ENCODE assay signal across 17 cellular contexts in the genomic region with DNA sequence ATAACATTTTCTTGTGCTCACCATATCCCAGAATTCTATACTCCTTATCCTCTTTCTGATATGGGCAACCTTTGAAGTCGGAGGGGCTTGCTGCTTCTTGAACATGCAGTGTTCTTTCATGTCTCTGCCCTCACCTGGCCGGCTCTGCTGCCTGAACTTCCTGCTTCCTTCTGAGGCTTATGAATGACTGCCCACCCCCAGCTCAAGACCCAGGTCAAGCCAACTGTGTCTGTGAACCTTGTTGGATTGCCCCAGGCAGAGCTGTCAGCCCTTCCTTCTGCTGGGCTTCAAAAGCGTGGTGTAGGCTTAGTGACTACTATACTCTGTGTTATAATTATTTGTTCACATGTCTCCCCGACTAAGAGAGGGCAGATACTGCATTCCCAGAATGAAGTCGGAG.
DNase-seq lines count a peak whose midpoint lies in the region; ATAC-seq and TF ChIP-seq lines count a peak whose summit lies in the region.
"Had no signal": no experiment of that assay in that cellular context is flagged by ENCODE, and none has a peak within 500 bp of the region (broad histone marks: within the 10 kb centered on the region; RNA-seq: fewer than 3 reads in every experiment).

No MANE protein-coding gene starts in this region.

- no peaks in the 10 kb centered on the region for H3K79me1 ChIP-seq in neuronal stem cell (ENCODE audit: low read depth, low read length)

- H3K4me1 Mint-ChIP-seq in GM23338 (no peaks in the 10 kb centered on the region), mesothelial cell of epicardium (peaks cover 13% of the 10 kb centered on the region), type B pancreatic cell (ENCODE audit: unreplicated experiment) (peaks cover 4% of the 10 kb centered on the region)
- H3K4me1 Mint-ChIP-seq: B cell had no signal

- H4K20me1 ChIP-seq in GM23338 (replicated peaks; ENCODE audit: insufficient read depth) (no peaks in the 10 kb centered on the region), osteoblast (ENCODE audit: insufficient read depth, low read length) (no peaks in the 10 kb centered on the region)
- H4K20me1 ChIP-seq: BLaER1 treated with 17β-estradiol and CSF1 and Interleukin-3, amounts not matched to agents 10 nM and 100 nM had no signal

- intact Hi-C loops in esophagus muscularis mucosa (cut with DNase I), result no loop called here

- H3K27ac ChIP-seq in GM23338 (ENCODE audit: low read depth) (no peak overlapping the region), esophagus muscularis mucosa (replicated peaks in 1 of 4) (no peak overlapping the region), neuronal stem cell (replicated peaks; ENCODE audit: low read length) (no peak overlapping the region), osteoblast (ENCODE audit: low read depth, low read length) (no peak overlapping the region)
- H3K27ac ChIP-seq: BLaER1 treated with 17β-estradiol and CSF1 and Interleukin-3, amounts not matched to agents 10 nM and 100 nM had no signal

- no peaks in the 10 kb centered on the region for H3K27me3 ChIP-seq in GM23338 (ENCODE audit: insufficient read depth)
- no peaks in the 10 kb centered on the region for H3K27me3 ChIP-seq in esophagus muscularis mucosa
- H3K27me3 ChIP-seq in neuronal stem cell (ENCODE audit: control insufficient read depth in 3 of 3, insufficient read depth in 3 of 3, low read depth in 1 of 3, low read length in 3 of 3), result no peaks in the 10 kb centered on the region
- no peaks in the 10 kb centered on the region for H3K27me3 ChIP-seq in osteoblast (ENCODE audit: insufficient read depth, low read length)
- H3K27me3 ChIP-seq: BLaER1 treated with 17β-estradiol and CSF1 and Interleukin-3, amounts not matched to agents 10 nM and 100 nM had no signal

- H3K27me3 Mint-ChIP-seq in GM23338 (ENCODE audit: insufficient read depth, low read depth, poor library complexity) (peaks cover 1% of the 10 kb centered on the region), mesothelial cell of epicardium (ENCODE audit: low read depth) (no peaks in the 10 kb centered on the region), type B pancreatic cell (peaks cover 11% of the 10 kb centered on the region)
- H3K27me3 Mint-ChIP-seq: B cell had no signal

- H2BK120ac ChIP-seq in neuronal stem cell (ENCODE audit: low read depth, low read length), result no peak overlapping the region

- no peaks in the 10 kb centered on the region for H3K4me1 ChIP-seq in GM23338 (ENCODE audit: insufficient read depth)
- no peaks in the 10 kb centered on the region for H3K4me1 ChIP-seq in esophagus muscularis mucosa
- H3K4me1 ChIP-seq in neuronal stem cell (ENCODE audit: control insufficient read depth in 2 of 2, insufficient read depth in 1 of 2, low read depth in 1 of 2, low read length in 2 of 2), result no peaks in the 10 kb centered on the region
- no peaks in the 10 kb centered on the region for H3K4me1 ChIP-seq in osteoblast (ENCODE audit: insufficient read depth, low read length)

- no peak overlapping the region for H3K23ac ChIP-seq in neuronal stem cell (ENCODE audit: low read depth, low read length, poor library complexity)

- H3K9me3 ChIP-seq in esophagus muscularis mucosa (no peaks in the 10 kb centered on the region), neuronal stem cell (replicated peaks in 1 of 2; ENCODE audit: control insufficient read depth in 2 of 2, insufficient read depth in 1 of 2, low read depth in 1 of 2, low read length in 2 of 2) (no peaks in the 10 kb centered on the region), osteoblast (ENCODE audit: low read depth, low read length) (no peaks in the 10 kb centered on the region)
- H3K9me3 ChIP-seq: BLaER1 treated with 17β-estradiol and CSF1 and Interleukin-3, amounts not matched to agents 10 nM and 100 nM had no signal

- ATAC-seq in GM23338 (no peak), HG03108 (IDR thresholded peaks at IDR 0.05; ENCODE audit: unreplicated experiment) (no peak)
- ATAC-seq: CD8-positive, alpha-beta T cell had no signal

- no peak overlapping the region for H2BK15ac ChIP-seq in neuronal stem cell (ENCODE audit: low read length)

- H2BK12ac ChIP-seq in neuronal stem cell (ENCODE audit: low read length), result no peak overlapping the region

- WGBS in esophagus muscularis mucosa, result 58% methylated on average over 5 of the region's 5 CpGs
- WGBS in neuronal stem cell (ENCODE audit: extremely low coverage in 2 of 2, insufficient read length in 2 of 2, insufficient replicate concordance in 1 of 2), 2 donors, result no CpG with 5 or more reads among the region's 5 CpGs

- no peak overlapping the region for H3K14ac ChIP-seq in neuronal stem cell (ENCODE audit: low read length)

- no peak overlapping the region for H4K91ac ChIP-seq in neuronal stem cell (ENCODE audit: low read depth, low read length, poor library complexity)

- H3K4me3 Mint-ChIP-seq in GM23338 (no peak overlapping the region), mesothelial cell of epicardium (no peak overlapping the region), type B pancreatic cell (no peak overlapping the region)
- H3K4me3 Mint-ChIP-seq: B cell; CD8-positive, alpha-beta T cell had no signal

- peaks cover 80% of the 10 kb centered on the region for H3K9me3 Mint-ChIP-seq in GM23338
- peaks cover 10% of the 10 kb centered on the region for H3K9me3 Mint-ChIP-seq in mesothelial cell of epicardium
- H3K9me3 Mint-ChIP-seq in type B pancreatic cell, result no peaks in the 10 kb centered on the region
- H3K9me3 Mint-ChIP-seq: CD8-positive, alpha-beta T cell had no signal

- H3K9me2 ChIP-seq in GM23338 (ENCODE audit: insufficient read depth), result peaks cover 5% of the 10 kb centered on the region; the same call in 1 of the 2 replicates

- no peak for TF ChIP-seq EP300 in esophagus muscularis mucosa (IDR thresholded peaks at IDR 0.05)

- H3K27ac Mint-ChIP-seq in GM23338, result peak overlapping the region; percentile 58; the same call in 1 of the 2 replicates
- H3K27ac Mint-ChIP-seq in mesothelial cell of epicardium, result peak overlapping the region; percentile 93
- H3K27ac Mint-ChIP-seq in type B pancreatic cell, result peak overlapping the region; percentile 29
- H3K27ac Mint-ChIP-seq: B cell; CD8-positive, alpha-beta T cell had no signal

- TF ChIP-seq CTCF in GM23338 (conservative IDR thresholded peaks at IDR 0.05; ENCODE audit: low read depth in 2 of 2) (no peak), esophagus muscularis mucosa (IDR thresholded peaks at IDR 0.05) (no peak), mesothelial cell of epicardium (IDR thresholded peaks at IDR 0.05; ENCODE audit: unreplicated experiment) (no peak), type B pancreatic cell (conservative IDR thresholded peaks at IDR 0.05) (no peak), osteoblast (IDR thresholded peaks at IDR 0.05; ENCODE audit: extremely low read depth, low read depth, low read length) (no peak)

- DNase-seq in GM23338 (ENCODE audit: low spot score) (no peak), esophagus muscularis mucosa (ENCODE audit: extremely low spot score) (peak; percentile 90), mesothelial cell of epicardium (ENCODE audit: low spot score in 2 of 2, unreplicated experiment in 2 of 2) (no peak), type B pancreatic cell (ENCODE audit: extremely low spot score, unreplicated experiment) (no peak), neuronal stem cell (ENCODE audit: low spot score) (no peak), osteoblast (ENCODE audit: insufficient read length, low spot score, missing footprints) (no peak)
- DNase-seq: Calu3; CD8-positive, alpha-beta T cell; DMS 273 treated with DMSO at 0.1 percent for 48 hours; DMS53; DND-41; EL; HCEC 1CT; IMR-90 had no signal

- H3K36me3 ChIP-seq in GM23338 (ENCODE audit: insufficient read depth), result no peaks in the 10 kb centered on the region; the same call in 1 of the 2 replicates
- no peaks in the 10 kb centered on the region for H3K36me3 ChIP-seq in esophagus muscularis mucosa
- H3K36me3 ChIP-seq in neuronal stem cell (replicated peaks in 1 of 2; ENCODE audit: control insufficient read depth in 2 of 2, insufficient read depth in 2 of 2, low read length in 2 of 2), result no peaks in the 10 kb centered on the region
- no peaks in the 10 kb centered on the region for H3K36me3 ChIP-seq in osteoblast (ENCODE audit: insufficient read depth, low read length)
- H3K36me3 ChIP-seq: BLaER1 treated with 17β-estradiol and CSF1 and Interleukin-3, amounts not matched to agents 10 nM and 100 nM had no signal

- no peak overlapping the region for H3K18ac ChIP-seq in neuronal stem cell (ENCODE audit: low read length)

- H3K4ac ChIP-seq in neuronal stem cell (ENCODE audit: low read length), result no peak overlapping the region

- H2AFZ ChIP-seq in GM23338 (no peak overlapping the region), neuronal stem cell (ENCODE audit: low read length) (no peak overlapping the region), osteoblast (ENCODE audit: low read length) (no peak overlapping the region)

- no peak overlapping the region for H3K4me2 ChIP-seq in GM23338
- no peak overlapping the region for H3K4me2 ChIP-seq in neuronal stem cell (ENCODE audit: insufficient read depth, low read length, poor library complexity, severe bottlenecking)
- no peak overlapping the region for H3K4me2 ChIP-seq in osteoblast (ENCODE audit: insufficient read depth, low read length)

- TF ChIP-seq POLR2A in esophagus muscularis mucosa (IDR thresholded peaks at IDR 0.05; ENCODE audit: low read depth), result no peak

- H3K79me2 ChIP-seq in GM23338 (replicated peaks; ENCODE audit: insufficient read depth) (no peaks in the 10 kb centered on the region), osteoblast (ENCODE audit: insufficient read depth, low read length) (no peaks in the 10 kb centered on the region)

- H3K4me3 ChIP-seq in GM23338 (no peak overlapping the region), esophagus muscularis mucosa (no peak overlapping the region), neuronal stem cell (ENCODE audit: low read length in 2 of 2) (no peak overlapping the region), osteoblast (ENCODE audit: insufficient read depth, low read length) (no peak overlapping the region)
- H3K4me3 ChIP-seq: BLaER1 treated with 17β-estradiol and CSF1 and Interleukin-3, amounts not matched to agents 10 nM and 100 nM had no signal

- H2BK5ac ChIP-seq in neuronal stem cell (ENCODE audit: low read length), result no peak overlapping the region

- H4K8ac ChIP-seq in neuronal stem cell (ENCODE audit: low read depth, low read length), result no peak overlapping the region

- H3F3A ChIP-seq in GM23338 (replicated peaks; ENCODE audit: low read depth), result no peaks in the 10 kb centered on the region; the same call in 1 of the 2 replicates

- H2AK5ac ChIP-seq in neuronal stem cell (ENCODE audit: low read depth, low read length), result no peak overlapping the region

- peaks cover 3% of the 10 kb centered on the region; the same call in 1 of the 3 replicates for H3K36me3 Mint-ChIP-seq in GM23338 (ENCODE audit: low read depth)
- no peaks in the 10 kb centered on the region for H3K36me3 Mint-ChIP-seq in mesothelial cell of epicardium
- H3K36me3 Mint-ChIP-seq in type B pancreatic cell, result peaks cover 4% of the 10 kb centered on the region
- H3K36me3 Mint-ChIP-seq: CD8-positive, alpha-beta T cell had no signal

- no peak overlapping the region for H3K9ac ChIP-seq in neuronal stem cell (ENCODE audit: low read depth, low read length, poor library complexity)
- H3K9ac ChIP-seq: BLaER1 treated with 17β-estradiol and CSF1 and Interleukin-3, amounts not matched to agents 10 nM and 100 nM had no signal

Comparison
In these comparisons a context has a peak if more than half of its experiments do, and no peak if none do; other contexts are left out.
1. H3K27ac Mint-ChIP-seq: peak in every context shown above with its lines; median percentile 93 in mesothelial cell of epicardium; 58 in GM23338; 29 in type B pancreatic cell.